Comparison of ENCODE assay signal across 8 cellular contexts in the genomic region with DNA sequence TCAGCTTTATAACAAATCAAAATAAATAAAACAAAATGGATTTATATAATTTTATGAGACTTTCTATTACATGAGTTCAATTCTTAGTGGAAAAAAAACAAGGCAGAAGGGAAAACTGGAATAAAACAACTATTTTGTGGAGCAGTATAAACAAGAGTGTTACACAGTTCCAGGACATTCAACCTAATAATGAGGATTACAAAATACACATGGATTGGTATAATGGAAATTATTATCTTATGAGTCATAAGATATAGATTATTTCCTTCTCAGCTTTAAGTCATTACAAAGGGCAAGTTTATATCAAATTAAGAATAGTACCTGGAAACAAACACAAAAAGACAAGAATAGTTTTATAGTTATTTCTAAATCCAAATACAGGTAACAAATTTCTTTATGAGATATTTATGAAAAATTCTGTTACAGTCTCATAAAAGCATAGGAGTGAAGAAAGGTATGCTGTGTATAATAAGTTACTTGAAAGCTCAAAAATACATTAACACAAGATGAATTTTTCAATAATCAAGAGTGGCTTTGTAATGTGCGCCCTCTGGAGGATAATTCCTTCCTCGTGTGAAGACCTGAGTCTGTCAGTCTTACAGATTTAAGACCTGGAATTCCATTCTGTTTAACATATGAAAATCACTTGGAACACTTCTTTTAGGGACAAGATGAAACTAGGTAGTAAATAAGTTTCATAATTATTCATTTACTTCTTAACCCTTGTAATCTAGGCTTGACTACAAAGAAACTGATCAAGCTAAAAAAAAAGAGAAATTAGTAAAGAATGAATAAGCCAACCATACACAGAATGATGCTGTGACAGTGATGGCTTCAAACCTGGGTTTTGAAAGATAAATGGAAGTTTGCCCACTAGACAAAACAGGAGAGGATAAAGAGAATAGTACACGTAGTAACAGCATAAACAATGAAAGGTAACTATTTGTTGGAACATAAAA. TPM values are rescaled to one million over a fixed set of nuclear protein-coding genes. Genes with fewer than 3 reads are reported as not detected.
DNase-seq lines count a peak whose midpoint lies in the region; ATAC-seq and TF ChIP-seq lines count a peak whose summit lies in the region.

No MANE protein-coding gene starts in this region.

- no peaks in the 10 kb centered on the region for H3K9me3 ChIP-seq in SK-N-MC (ENCODE audit: low read depth, low read length)
- H3K9me3 ChIP-seq in endodermal cell (ENCODE audit: control insufficient read depth, low read length), result no peaks in the 10 kb centered on the region

- no peaks in the 10 kb centered on the region for H3K27me3 ChIP-seq in endodermal cell (ENCODE audit: control insufficient read depth, insufficient read depth, low read length, poor library complexity, severe bottlenecking)

- ATAC-seq in HG03342 (IDR thresholded peaks at IDR 0.05; ENCODE audit: unreplicated experiment), result peak; percentile 53
- ATAC-seq in GM21529 (IDR thresholded peaks at IDR 0.05; ENCODE audit: unreplicated experiment), result no peak
- ATAC-seq in GM21360 (IDR thresholded peaks at IDR 0.05; ENCODE audit: unreplicated experiment), result no peak

- DNase-seq in NCI-H345 (lab: John Stamatoyannopoulos, UW), result peak; percentile 23
- DNase-seq in NCI-H345 treated with DMSO at 0.1 percent for 48 hours (lab: John Stamatoyannopoulos, UW; ENCODE audit: unreplicated experiment), result no peak
- peak; percentile 37 for DNase-seq in SK-N-MC (ENCODE audit: low read depth, low spot score)
- DNase-seq in endodermal cell, result peak; percentile 63
- peak; percentile 39 for DNase-seq in mucosa of gallbladder (ENCODE audit: low spot score)

- H3K9ac ChIP-seq in SK-N-MC (ENCODE audit: insufficient read length) (peak overlapping the region; percentile 30), endodermal cell (ENCODE audit: extremely low read depth, low read length, poor library complexity, severe bottlenecking) (no peak overlapping the region)

- H3K27ac Mint-ChIP-seq in endodermal cell, result no peak overlapping the region

- TF ChIP-seq CTCF in endodermal cell (conservative IDR thresholded peaks at IDR 0.05), result peak; percentile 91

- WGBS in endodermal cell (ENCODE audit: insufficient coverage in 1 of 2, insufficient read length in 1 of 2), 2 experiments, result 38 to 50% methylated on average over 1 to 3 of the region's 3 CpGs

- peaks cover 43% of the 10 kb centered on the region for H3K36me3 ChIP-seq in SK-N-MC (ENCODE audit: insufficient read depth, low read length)
- H3K36me3 ChIP-seq in endodermal cell (ENCODE audit: control insufficient read depth, insufficient read depth, low read length), result peaks cover 38% of the 10 kb centered on the region

- no peaks in the 10 kb centered on the region for H3K27me3 Mint-ChIP-seq in endodermal cell (ENCODE audit: insufficient read depth)

- no peaks in the 10 kb centered on the region for H3K4me1 ChIP-seq in endodermal cell (ENCODE audit: control insufficient read depth, insufficient read depth, low read length)

- H3K4me3 Mint-ChIP-seq in endodermal cell, result no peak overlapping the region

- no peaks in the 10 kb centered on the region for H3K9me3 Mint-ChIP-seq in endodermal cell

- H3K27ac ChIP-seq in SK-N-MC (no peak overlapping the region), endodermal cell (ENCODE audit: low read depth, low read length) (no peak overlapping the region)

- no peak overlapping the region for H3K4me3 ChIP-seq in SK-N-MC
- H3K4me3 ChIP-seq in endodermal cell (ENCODE audit: low read length), result no peak overlapping the region

- H3K36me3 Mint-ChIP-seq in endodermal cell (ENCODE audit: low read depth), result peaks cover 36% of the 10 kb centered on the region

- H3K4me1 Mint-ChIP-seq in endodermal cell, result peaks cover 8% of the 10 kb centered on the region

RNA-seq across cellular contexts. Expression of gene COPS2, which starts 9.5 kb away (rescaled TPM):
- total RNA-seq in endodermal cell, result 10 to 100 TPM; 57.1 to 60.9 TPM
- 93.3 TPM for polyA plus RNA-seq in endodermal cell (2013, experiment 1 of 2)
- polyA plus RNA-seq in endodermal cell (2013, experiment 2 of 2), result 95.2 TPM
- total RNA-seq in mucosa of gallbladder, result 67.8 TPM

RNA-seq across cellular contexts. Expression of gene GALK2, which starts 24.1 kb away (rescaled TPM):
- total RNA-seq in endodermal cell, result 10 to 100 TPM; 13.4 to 19.1 TPM
- 14.5 TPM for polyA plus RNA-seq in endodermal cell (2013, experiment 1 of 2)
- 13.2 TPM for polyA plus RNA-seq in endodermal cell (2013, experiment 2 of 2)
- 41.2 TPM for total RNA-seq in mucosa of gallbladder
